In genomic region chr6:114827135-114827534, GRCh38 we compare ENCODE assay signal across 6 cellular contexts.
"Had no signal": no experiment of that assay in that cellular context is flagged by ENCODE, and none has a peak within 500 bp of the region (broad histone marks: within the 10 kb centered on the region; RNA-seq: fewer than 3 reads in every experiment).

No MANE protein-coding gene starts in this region.

- H3K4me2 ChIP-seq: KMS-11 had no signal

- H3K27ac ChIP-seq: HL-60, KMS-11 had no signal

- DNase-seq: Karpas-422, KBM-7, KG1 had no signal

- H3K9ac ChIP-seq: KMS-11 had no signal

- FAIRE-seq: HTR-8/SVneo had no signal
